ENCODE assay signal across 1 cellular context in the genomic region with DNA sequence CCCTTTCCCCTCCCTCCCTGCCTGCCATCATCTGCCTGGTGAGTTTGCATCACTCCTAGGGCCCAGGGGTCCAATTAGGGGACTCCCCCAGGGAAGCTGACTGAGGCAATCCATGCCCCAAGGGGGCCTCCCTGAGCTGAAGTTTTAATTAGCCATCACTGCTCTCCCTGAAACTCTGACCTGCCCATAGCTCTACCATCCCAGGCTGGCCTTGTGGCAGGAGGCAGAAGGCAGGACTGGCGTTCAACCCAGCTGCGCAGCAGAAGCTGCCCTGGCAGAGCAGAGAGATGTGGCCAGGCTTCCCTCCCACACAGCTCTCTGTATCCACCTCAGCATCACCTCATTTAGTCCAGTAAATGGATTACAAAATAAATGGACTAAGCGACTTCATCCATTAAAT.
TF ChIP-seq lines count a peak whose summit lies in the region.

No MANE protein-coding gene starts in this region.

TF ChIP-seq in H1, 55 proteins besides CTCF, POLR2A, EP300 and RAD21:
- no peak for TF ChIP-seq JUND (IDR thresholded peaks at IDR 0.05; ENCODE audit: low read length)
- no peak for TF ChIP-seq TAF7 (optimal IDR thresholded peaks at IDR 0.05; ENCODE audit: borderline replicate concordance, low read depth, low read length)
- TF ChIP-seq RBBP5 (IDR thresholded peaks at IDR 0.05; ENCODE audit: borderline replicate concordance, low read depth, low read length): no peak
- no peak for TF ChIP-seq KDM4A (IDR thresholded peaks at IDR 0.05; ENCODE audit: low read depth, low read length, severe bottlenecking)
- TF ChIP-seq GTF2F1 (IDR thresholded peaks at IDR 0.05; ENCODE audit: borderline replicate concordance, low read depth, low read length): no peak
- TF ChIP-seq NANOG (IDR thresholded peaks at IDR 0.05; ENCODE audit: insufficient read depth, low read depth, low read length, poor library complexity, severe bottlenecking): no peak
- TF ChIP-seq MAFK (IDR thresholded peaks at IDR 0.05; ENCODE audit: low read depth, low read length): no peak
- TF ChIP-seq TEAD4 (IDR thresholded peaks at IDR 0.05; ENCODE audit: low read depth, low read length): no peak
- no peak for TF ChIP-seq BRCA1 (IDR thresholded peaks at IDR 0.05; ENCODE audit: low read depth, low read length)
TF ChIP-seq in H1: peak in this region for 0.
